Comparison of ENCODE assay signal across 16 cellular contexts in the genomic region with DNA sequence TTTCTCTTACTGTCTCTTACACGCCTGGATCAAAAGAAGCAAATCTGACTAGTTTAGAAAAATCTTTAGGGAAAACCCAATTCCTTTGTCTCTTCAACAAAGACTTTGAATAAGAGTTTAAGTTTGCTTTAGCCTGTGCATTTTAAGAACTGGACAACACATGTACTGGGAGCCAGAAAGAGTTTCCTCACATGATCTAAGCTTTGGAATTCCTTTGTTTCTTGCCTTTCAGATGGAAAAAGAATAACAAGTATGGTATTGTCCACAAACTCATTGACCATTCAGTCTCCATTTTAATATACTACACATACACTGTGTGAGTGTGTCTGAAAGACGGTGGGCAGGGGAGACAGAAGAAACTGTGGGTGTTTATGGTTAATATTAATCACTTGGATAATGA.
DNase-seq lines count a peak whose midpoint lies in the region; ATAC-seq and TF ChIP-seq lines count a peak whose summit lies in the region.
"Had no signal": no experiment of that assay in that cellular context is flagged by ENCODE, and none has a peak within 500 bp of the region (broad histone marks: within the 10 kb centered on the region; RNA-seq: fewer than 3 reads in every experiment).

No MANE protein-coding gene starts in this region.

- H3K4me1 ChIP-seq in GM23248 (ENCODE audit: insufficient read depth) (peaks cover 23% of the 10 kb centered on the region), left lung (peaks cover 3 to 23% of the 10 kb centered on the region in 2 donors)
- H3K4me1 ChIP-seq: right lobe of liver had no signal

- H3K9me3 ChIP-seq in GM23248 (ENCODE audit: low read depth) (no peaks in the 10 kb centered on the region), T-helper 17 cell (ENCODE audit: control insufficient read depth, low read length, poor library complexity, severe bottlenecking) (no peaks in the 10 kb centered on the region), left lung (no peaks in the 10 kb centered on the region)
- H3K9me3 ChIP-seq: esophagus squamous epithelium, right lobe of liver had no signal

- peaks cover 39% of the 10 kb centered on the region for H3K4me1 Mint-ChIP-seq in T-helper 17 cell
- H3K4me1 Mint-ChIP-seq in osteocyte (ENCODE audit: unreplicated experiment), result peaks cover 41% of the 10 kb centered on the region

- H3K4me3 ChIP-seq in GM23248 (no peak overlapping the region), left lung (no peak overlapping the region)
- H3K4me3 ChIP-seq: esophagus squamous epithelium, right lobe of liver had no signal

- WGBS in GM23248 (ENCODE audit: low coverage in 1 of 2, low lambda C conversion rate in 2 of 2, missing lambda C conversion rate in 2 of 2), 2 experiments, result 79 to 83% methylated on average over 2 of the region's 2 CpGs

- TF ChIP-seq CTCF in osteocyte (IDR thresholded peaks at IDR 0.05), result no peak
- no peak for TF ChIP-seq CTCF in left lung (IDR thresholded peaks at IDR 0.05)

- H3K27me3 Mint-ChIP-seq in T-helper 17 cell (no peaks in the 10 kb centered on the region), osteocyte (ENCODE audit: unreplicated experiment) (no peaks in the 10 kb centered on the region)

- H3K9me3 Mint-ChIP-seq in osteocyte (ENCODE audit: unreplicated experiment), result no peaks in the 10 kb centered on the region
- H3K9me3 Mint-ChIP-seq: CD14-positive monocyte had no signal

- peaks cover 9% of the 10 kb centered on the region for H3F3A ChIP-seq in GM23248 (ENCODE audit: insufficient read depth)

- in situ Hi-C loops in GM23248 (cut with MboI), result no loop called here

- intact Hi-C loops in left lung (cut with DNase I), result no loop called here

- 0 out of 2 replicates have a peak overlapping the region, but pooled peaks have one; percentile 31 for H3K9ac ChIP-seq in GM23248

- DNase-seq in GM23248 (no peak), T-helper 17 cell (no peak), fibroblast of peridontal ligament (ENCODE audit: extremely low read depth) (peak; percentile 52), osteocyte (ENCODE audit: extremely low spot score, unreplicated experiment) (no peak), NCI-H345 treated with DMSO at 0.1 percent for 48 hours (lab: John Stamatoyannopoulos, UW; ENCODE audit: unreplicated experiment) (no peak), RPMI8226 (no peak), left lung (no peak), middle frontal gyrus (ENCODE audit: extremely low spot score, low spot score) (no peak)
- DNase-seq: activated CD4-positive, CD25-positive, alpha-beta regulatory T cell treated with anti-CD3 and anti-CD28 coated beads, Interleukin-2, amount 50 U/mL, for 72 hours; activated effector memory CD4-positive, alpha-beta T cell treated with Interleukin-2 at 50 U/mL for 16 hours; cerebellar nuclear complex; esophagus squamous epithelium; NCI-H1048; right lobe of liver; SW 1271 had no signal

- peaks cover 100% of the 10 kb centered on the region for H3K79me2 ChIP-seq in GM23248 (ENCODE audit: insufficient read depth)

- no peaks in the 10 kb centered on the region for H4K20me1 ChIP-seq in GM23248 (ENCODE audit: insufficient read depth)

- H3K27ac ChIP-seq in GM23248, result no peak overlapping the region
- H3K27ac ChIP-seq in left lung, result peak overlapping the region in 1 of 2 donors; percentile 1
- H3K27ac ChIP-seq: esophagus squamous epithelium, right lobe of liver had no signal

- H2AFZ ChIP-seq in GM23248, result no peak overlapping the region

- peak overlapping the region; percentile 34 for H3K4me2 ChIP-seq in GM23248 (ENCODE audit: unreplicated experiment)

- no peaks in the 10 kb centered on the region for H3K9me2 ChIP-seq in GM23248 (ENCODE audit: insufficient read depth)

- H3K36me3 Mint-ChIP-seq in T-helper 17 cell (ENCODE audit: low read depth), result no peaks in the 10 kb centered on the region
- H3K36me3 Mint-ChIP-seq in osteocyte (ENCODE audit: unreplicated experiment), result no peaks in the 10 kb centered on the region

- ATAC-seq in T-helper 17 cell (no peak), left lung (no peak)
- ATAC-seq: right lobe of liver had no signal

- H3K4me3 Mint-ChIP-seq in T-helper 17 cell (no peak overlapping the region), osteocyte (ENCODE audit: unreplicated experiment) (peak overlapping the region; percentile 5)
- H3K4me3 Mint-ChIP-seq: CD14-positive monocyte had no signal

- H3K27ac Mint-ChIP-seq in T-helper 17 cell, result peak overlapping the region; percentile 87
- H3K27ac Mint-ChIP-seq in osteocyte (ENCODE audit: unreplicated experiment), result peak overlapping the region; percentile 89

- H3K27me3 ChIP-seq in GM23248 (replicated peaks; ENCODE audit: insufficient read depth) (no peaks in the 10 kb centered on the region), left lung (no peaks in the 10 kb centered on the region)
- H3K27me3 ChIP-seq: esophagus squamous epithelium, right lobe of liver had no signal

- H3K36me3 ChIP-seq in GM23248 (ENCODE audit: low read depth) (no peaks in the 10 kb centered on the region), left lung (no peaks in the 10 kb centered on the region)
- H3K36me3 ChIP-seq: right lobe of liver had no signal
